18 cellular contexts compared by ENCODE assay signal in the genomic region with DNA sequence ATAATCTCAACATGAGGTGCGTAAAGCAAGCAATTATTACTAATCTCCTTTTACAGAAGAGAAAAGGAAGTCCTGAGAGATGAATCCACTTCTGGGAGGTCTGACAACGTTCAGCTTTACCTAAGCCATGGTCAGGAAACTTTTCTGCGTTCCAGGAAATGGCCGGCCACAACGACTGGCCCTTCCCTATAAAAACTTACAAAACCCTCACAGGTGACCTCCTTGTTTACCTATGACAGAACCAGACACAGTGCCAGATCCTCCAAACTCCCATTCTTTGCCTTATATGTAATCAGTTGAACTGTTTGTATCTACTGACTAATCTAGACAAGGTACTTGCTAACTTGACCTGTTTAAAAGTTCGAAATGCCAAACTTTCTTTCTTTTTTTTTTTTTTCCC.
DNase-seq lines count a peak whose midpoint lies in the region; ATAC-seq and TF ChIP-seq lines count a peak whose summit lies in the region.
"Had no signal": no experiment of that assay in that cellular context is flagged by ENCODE, and none has a peak within 500 bp of the region (broad histone marks: within the 10 kb centered on the region; RNA-seq: fewer than 3 reads in every experiment).

No MANE protein-coding gene starts in this region.

- intact Hi-C loops in right lobe of liver (cut with DNase I), result no loop called here

- peak overlapping the region; percentile 59 for H3K27ac ChIP-seq in C4-2B
- peak overlapping the region; percentile 28 for H3K27ac ChIP-seq in HUES48 (ENCODE audit: low read depth, low read length)
- peak overlapping the region; percentile 37; the same call in 1 of the 2 replicates for H3K27ac ChIP-seq in VCaP
- H3K27ac ChIP-seq in right lobe of liver, result peak overlapping the region; percentile 25 to 79 (median 58)
- H3K27ac ChIP-seq: BLaER1 treated with 17β-estradiol and CSF1 and Interleukin-3, amounts not matched to agents 10 nM and 100 nM had no signal

- H3K36me3 ChIP-seq in HUES48 (ENCODE audit: control insufficient read depth, insufficient read depth, low read length), result no peaks in the 10 kb centered on the region
- H3K36me3 ChIP-seq in right lobe of liver, result no peaks in the 10 kb centered on the region
- H3K36me3 ChIP-seq: BLaER1 treated with 17β-estradiol and CSF1 and Interleukin-3, amounts not matched to agents 10 nM and 100 nM; HAP-1 had no signal

- 0 out of 2 replicates have a peak, but pooled peaks cover 5% of the 10 kb centered on the region for H3K4me1 ChIP-seq in HUES48 (ENCODE audit: control insufficient read depth, insufficient read depth, low read length)
- H3K4me1 ChIP-seq in right lobe of liver, result peaks cover 0 to 24% (median 2%) of the 10 kb centered on the region in 4 donors

- H3K4me3 ChIP-seq in HUES48 (ENCODE audit: low read depth, low read length), result no peak overlapping the region
- H3K4me3 ChIP-seq in right lobe of liver, result no peak overlapping the region
- H3K4me3 ChIP-seq: BLaER1 treated with 17β-estradiol and CSF1 and Interleukin-3, amounts not matched to agents 10 nM and 100 nM; GM12878; HAP-1 had no signal

- TF ChIP-seq POLR2A in right lobe of liver (IDR thresholded peaks at IDR 0.05), result no peak

- no peaks in the 10 kb centered on the region for H3K27me3 ChIP-seq in HUES48 (ENCODE audit: control insufficient read depth, insufficient read depth, low read length)
- no peaks in the 10 kb centered on the region for H3K27me3 ChIP-seq in right lobe of liver
- H3K27me3 ChIP-seq: BLaER1 treated with 17β-estradiol and CSF1 and Interleukin-3, amounts not matched to agents 10 nM and 100 nM had no signal

- DNase-seq in right lobe of liver (peak in 1 of 3 donors; percentile 53), A172 (ENCODE audit: low spot score) (no peak)
- DNase-seq: 8988T; CD4-positive, CD25-positive, alpha-beta regulatory T cell; CD8-positive, alpha-beta memory T cell; COR-L47; DMS 273 treated with DMSO at 0.1 percent for 48 hours; DMS53; DND-41; EL had no signal

- WGBS in right lobe of liver (ENCODE audit: insufficient coverage, low coverage, low lambda C conversion rate, missing lambda C conversion rate), result 17% methylated on average over 6 of the region's 6 CpGs

- no peak overlapping the region for H3K9ac ChIP-seq in HUES48 (ENCODE audit: low read depth, low read length)
- H3K9ac ChIP-seq: BLaER1 treated with 17β-estradiol and CSF1 and Interleukin-3, amounts not matched to agents 10 nM and 100 nM had no signal

- no peak for TF ChIP-seq CTCF in C4-2B (conservative IDR thresholded peaks at IDR 0.05)
- no peak for TF ChIP-seq CTCF in VCaP (conservative IDR thresholded peaks at IDR 0.05)
- TF ChIP-seq CTCF in right lobe of liver (IDR thresholded peaks at IDR 0.05), result no peak

- H3K9me3 ChIP-seq in HUES48 (ENCODE audit: control insufficient read depth, insufficient read depth, low read length) (no peaks in the 10 kb centered on the region), right lobe of liver (no peaks in the 10 kb centered on the region)
- H3K9me3 ChIP-seq: BLaER1 treated with 17β-estradiol and CSF1 and Interleukin-3, amounts not matched to agents 10 nM and 100 nM; HAP-1 had no signal

- ATAC-seq in right lobe of liver (peak; percentile 69 to 89 (median 78)), esophagus mucosa (no peak), GM21526 (IDR thresholded peaks at IDR 0.05; ENCODE audit: low FRiP score, unreplicated experiment) (no peak)
- ATAC-seq: GM12878 had no signal

Comparison
In these comparisons a context has a peak if more than half of its experiments do, and no peak if none do; other contexts are left out.
1. ATAC-seq: peak in right lobe of liver (4 of 4); none in esophagus mucosa (single experiment) and GM21526 (single experiment).
2. Peak in every context shown above with its lines, with median percentiles within 50 percentile points of each other: H3K27ac ChIP-seq.